14 cellular contexts compared by ENCODE assay signal in genomic region chr19:47646924-47647323, GRCh38. TPM values are rescaled to one million over a fixed set of nuclear protein-coding genes. Genes with fewer than 3 reads are reported as not detected.
DNase-seq lines count a peak whose midpoint lies in the region; TF ChIP-seq lines count a peak whose summit lies in the region.
"Had no signal": no experiment of that assay in that cellular context is flagged by ENCODE, and none has a peak within 500 bp of the region (broad histone marks: within the 10 kb centered on the region; RNA-seq: fewer than 3 reads in every experiment).

No MANE protein-coding gene starts in this region.

- H3K27me3 ChIP-seq in HUES64 (ENCODE audit: insufficient read depth, low read length) (no peaks in the 10 kb centered on the region), hepatocyte (no peaks in the 10 kb centered on the region), rectal smooth muscle tissue (ENCODE audit: control insufficient read depth, insufficient read depth, low read length) (no peaks in the 10 kb centered on the region)

- DNase-seq in hepatocyte (ENCODE audit: low spot score): no peak
- no peak for DNase-seq in inferior parietal cortex (ENCODE audit: extremely low spot score)
- DNase-seq in pons (ENCODE audit: low spot score): no peak
- DNase-seq in CD1c-positive myeloid dendritic cell (ENCODE audit: extremely low spot score): no peak
- DNase-seq in activated CD4-positive, alpha-beta T cell treated with anti-CD3 and anti-CD28 coated beads, Interleukin-2, amount 50 U/mL, for 4 hours: no peak
- DNase-seq: COR-L47, DMS153, NCI-H1417, NCI-H187 treated with DMSO at 0.1 percent for 48 hours, NCI-H526 treated with DMSO at 0.1 percent for 48 hours, RPMI8226 had no signal

- H3K9me2 ChIP-seq in hepatocyte (replicated peaks; ENCODE audit: insufficient read depth): no peaks in the 10 kb centered on the region

- H4K20me1 ChIP-seq in hepatocyte (ENCODE audit: insufficient read depth, poor library complexity, severe bottlenecking): peaks cover 42% of the 10 kb centered on the region

- H2AFZ ChIP-seq in hepatocyte: no peak overlapping the region

- no peak overlapping the region for H3K9ac ChIP-seq in HUES64 (ENCODE audit: low read depth, low read length)
- H3K9ac ChIP-seq in rectal smooth muscle tissue (ENCODE audit: low read length): no peak overlapping the region

- H3K36me3 ChIP-seq in HUES64 (ENCODE audit: insufficient read depth, low read length) (peaks cover 17% of the 10 kb centered on the region), hepatocyte (replicated peaks; ENCODE audit: insufficient read depth, low read depth) (no peaks in the 10 kb centered on the region), rectal smooth muscle tissue (ENCODE audit: control insufficient read depth, insufficient read depth, low read length) (peaks cover 8% of the 10 kb centered on the region)

- H3K9me3 ChIP-seq in HUES64 (ENCODE audit: insufficient read depth, low read depth, low read length): peaks cover 4% of the 10 kb centered on the region; the same call in 1 of the 2 replicates
- no peaks in the 10 kb centered on the region for H3K9me3 ChIP-seq in hepatocyte (ENCODE audit: low read depth)

- peaks cover 93% of the 10 kb centered on the region for H3K79me2 ChIP-seq in hepatocyte

- no peak overlapping the region for H3K4me2 ChIP-seq in hepatocyte

- H3K4me3 ChIP-seq in HUES64 (ENCODE audit: low read length) (no peak overlapping the region), hepatocyte (no peak overlapping the region), rectal smooth muscle tissue (ENCODE audit: low read length) (no peak overlapping the region)

- no peak for TF ChIP-seq CTCF in 22Rv1 (IDR thresholded peaks at IDR 0.05)
- no peak for TF ChIP-seq CTCF in hepatocyte (IDR thresholded peaks at IDR 0.05; ENCODE audit: poor library complexity)

- peaks cover 12% of the 10 kb centered on the region; the same call in 1 of the 2 replicates for H3K4me1 ChIP-seq in HUES64 (ENCODE audit: insufficient read depth, low read length)
- H3K4me1 ChIP-seq in hepatocyte (ENCODE audit: insufficient read depth): peaks cover 19% of the 10 kb centered on the region
- peaks cover 8% of the 10 kb centered on the region for H3K4me1 ChIP-seq in rectal smooth muscle tissue (ENCODE audit: control insufficient read depth, insufficient read depth, low read length)

- 93% methylated on average over 7 of the region's 7 CpGs for WGBS in HUES64
- WGBS in hepatocyte (ENCODE audit: low lambda C conversion rate, missing lambda C conversion rate): 100% methylated on average over 7 of the region's 7 CpGs

- H3K27ac ChIP-seq in 22Rv1: peak overlapping the region; percentile 90
- peak overlapping the region; percentile 60; the same call in 1 of the 2 replicates for H3K27ac ChIP-seq in HUES64 (ENCODE audit: low read depth, low read length)
- H3K27ac ChIP-seq in hepatocyte: peak overlapping the region; percentile 94
- peak overlapping the region; percentile 76 for H3K27ac ChIP-seq in rectal smooth muscle tissue (ENCODE audit: low read depth, low read length)

RNA-seq across cellular contexts. Expression of gene BICRA, which starts 38.0 kb away (rescaled TPM):
- polyA plus RNA-seq in HUES64 (2013, experiment 1 of 2): 15.9 TPM
- polyA plus RNA-seq in HUES64 (2013, experiment 2 of 2): 15.2 TPM
- 2.2 and 3.4 TPM in 2 replicates for total RNA-seq in hepatocyte
- 3.4 and 5.4 TPM in 2 replicates for polyA plus RNA-seq in hepatocyte
